Comparison of ENCODE assay signal across 28 cellular contexts in the genomic region with DNA sequence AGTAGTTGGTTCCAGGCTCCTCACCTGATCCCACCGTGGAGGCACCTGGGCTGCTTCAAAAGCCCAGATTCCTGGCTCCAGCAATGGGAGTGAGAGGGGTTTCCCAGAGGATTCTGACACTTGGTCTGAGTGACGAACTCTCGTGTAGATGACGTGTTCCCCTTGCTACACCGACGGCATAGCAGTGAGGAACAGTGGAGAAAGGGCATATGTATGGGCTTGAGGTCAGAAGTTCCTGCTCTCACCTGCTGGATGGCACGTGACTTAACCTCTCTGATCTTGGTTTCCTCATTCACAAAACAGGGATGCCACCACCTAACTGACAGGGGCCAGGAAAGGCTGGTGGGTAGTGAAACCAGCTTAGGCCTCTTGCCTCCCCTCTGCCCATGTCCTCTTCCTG. TPM values are rescaled to one million over a fixed set of nuclear protein-coding genes. Genes with fewer than 3 reads are reported as not detected.
DNase-seq lines count a peak whose midpoint lies in the region; ATAC-seq and TF ChIP-seq lines count a peak whose summit lies in the region.
"Had no signal": no experiment of that assay in that cellular context is flagged by ENCODE, and none has a peak within 500 bp of the region (broad histone marks: within the 10 kb centered on the region; RNA-seq: fewer than 3 reads in every experiment).

No MANE protein-coding gene starts in this region.

- no peak overlapping the region for H3K4me3 ChIP-seq in BLaER1 treated with 17β-estradiol and CSF1 and Interleukin-3, amounts not matched to agents 10 nM and 100 nM
- H3K4me3 ChIP-seq in left lung (no peak overlapping the region), WERI-Rb-1 (ENCODE audit: low read depth, low read length) (no peak overlapping the region)
- H3K4me3 ChIP-seq in CD4-positive, alpha-beta memory T cell (ENCODE audit: low read length in 2 of 2) = no peak overlapping the region
- H3K4me3 ChIP-seq: breast epithelium, prostate gland, sigmoid colon, uterus had no signal

- CTCF ChIA-PET in WTC11 (lab: Charles Lee) = no interaction called here
- CTCF ChIA-PET in CD4-positive, alpha-beta memory T cell (lab: Charles Lee; ENCODE audit: partially characterized antibody) = no interaction called here

- no peaks in the 10 kb centered on the region for H3K27me3 ChIP-seq in BLaER1 treated with 17β-estradiol and CSF1 and Interleukin-3, amounts not matched to agents 10 nM and 100 nM
- no peaks in the 10 kb centered on the region for H3K27me3 ChIP-seq in left lung
- H3K27me3 ChIP-seq in WERI-Rb-1 (ENCODE audit: insufficient read depth, low read depth, severe bottlenecking) = no peaks in the 10 kb centered on the region
- no peaks in the 10 kb centered on the region for H3K27me3 ChIP-seq in CD4-positive, alpha-beta memory T cell (ENCODE audit: insufficient read depth, low read length)
- H3K27me3 ChIP-seq: breast epithelium, sigmoid colon, uterus had no signal

- H3K36me3 ChIP-seq in BLaER1 treated with 17β-estradiol and CSF1 and Interleukin-3, amounts not matched to agents 10 nM and 100 nM = peaks cover 75 to 92% (median 88%) of the 10 kb centered on the region in 11 experiments
- peaks cover 0 to 88% of the 10 kb centered on the region in 2 donors for H3K36me3 ChIP-seq in left lung
- H3K36me3 ChIP-seq in WERI-Rb-1 = peaks cover 53% of the 10 kb centered on the region
- H3K36me3 ChIP-seq in CD4-positive, alpha-beta memory T cell (ENCODE audit: insufficient read depth, low read length) = peaks cover 41% of the 10 kb centered on the region
- H3K36me3 ChIP-seq: breast epithelium, uterus had no signal

- H3K4me1 ChIP-seq in BLaER1 treated with 17β-estradiol and CSF1 and Interleukin-3, amounts not matched to agents 10 nM and 100 nM = peaks cover 43 to 59% (median 56%) of the 10 kb centered on the region in 10 experiments
- H3K4me1 ChIP-seq in left lung = peaks cover 2 to 51% of the 10 kb centered on the region in 2 donors
- no peaks in the 10 kb centered on the region for H3K4me1 ChIP-seq in CD4-positive, alpha-beta memory T cell (ENCODE audit: insufficient read depth, low read length)
- H3K4me1 ChIP-seq: breast epithelium, prostate gland, uterus had no signal

- no peak for ATAC-seq in WTC11
- ATAC-seq in left lung = peak; percentile 27
- no peak for ATAC-seq in stimulated activated effector memory CD8-positive, alpha-beta T cell treated with anti-CD3 and anti-CD28 coated beads, Interleukin-12 subunit alpha, Interleukin-12 subunit beta, amount 100 ng/mL, for 72 hours
- no peak for ATAC-seq in HG02759 (IDR thresholded peaks at IDR 0.05; ENCODE audit: unreplicated experiment)
- ATAC-seq: HCT116 had no signal

- peaks cover 0 to 68% (median 26%) of the 10 kb centered on the region in 11 experiments; a peak in 12 of 22 replicates for H4K20me1 ChIP-seq in BLaER1 treated with 17β-estradiol and CSF1 and Interleukin-3, amounts not matched to agents 10 nM and 100 nM

- POLR2A ChIA-PET in WTC11 (lab: Charles Lee) = no interaction called here
- POLR2A ChIA-PET in CD4-positive, alpha-beta memory T cell (lab: Charles Lee; ENCODE audit: partially characterized antibody) = no interaction called here

- H3K36me3 Mint-ChIP-seq in WTC11 = peaks cover 47% of the 10 kb centered on the region
- peaks cover 50% of the 10 kb centered on the region for H3K36me3 Mint-ChIP-seq in stimulated activated effector memory CD8-positive, alpha-beta T cell treated with anti-CD3 and anti-CD28 coated beads, Interleukin-12 subunit alpha, Interleukin-12 subunit beta, amount 100 ng/mL, for 72 hours
- peaks cover 24 to 70% of the 10 kb centered on the region in 2 donors for H3K36me3 Mint-ChIP-seq in CD4-positive, alpha-beta memory T cell

- peaks cover 9% of the 10 kb centered on the region for H3K4me1 Mint-ChIP-seq in WTC11
- H3K4me1 Mint-ChIP-seq in stimulated activated effector memory CD8-positive, alpha-beta T cell treated with anti-CD3 and anti-CD28 coated beads, Interleukin-12 subunit alpha, Interleukin-12 subunit beta, amount 100 ng/mL, for 72 hours = peaks cover 26% of the 10 kb centered on the region
- H3K4me1 Mint-ChIP-seq in CD4-positive, alpha-beta memory T cell = peaks cover 6 to 18% (median 7%) of the 10 kb centered on the region in 4 donors

- DNase-seq in WTC11 (ENCODE audit: low spot score) = no peak
- DNase-seq in left lung = no peak
- DNase-seq in stimulated activated effector memory CD8-positive, alpha-beta T cell treated with anti-CD3 and anti-CD28 coated beads, Interleukin-12 subunit alpha, Interleukin-12 subunit beta, amount 100 ng/mL, for 72 hours (ENCODE audit: low spot score in 2 of 2) = no peak
- no peak for DNase-seq in WERI-Rb-1
- no peak for DNase-seq in CD4-positive, alpha-beta memory T cell
- DNase-seq in UCSD-AML1 (lab: John Stamatoyannopoulos, UW; ENCODE audit: unreplicated experiment) = no peak
- DNase-seq: activated CD4-positive, alpha-beta T cell treated with anti-CD3 and anti-CD28 coated beads, Interleukin-2, amount 10 ng/mL, durations not matched to agents 24 days and 14 days; activated effector memory CD4-positive, alpha-beta T cell treated with anti-CD3 and anti-CD28 coated beads, Interleukin-2, amount 50 U/mL, for 16 hours; activated T-cell treated with anti-CD3 and anti-CD28 coated beads, Interleukin-2, amount 50 U/mL, for 1 hour; effector CD4-positive, alpha-beta T cell; hypothalamus; left colon; mesendoderm; NCI-H1436 treated with DMSO at 0.1 percent for 48 hours; NCI-H226; NCI-H69; SHP77 treated with DMSO at 0.1 percent for 48 hours; sigmoid colon; stimulated activated CD4-positive, alpha-beta T cell treated with anti-CD3 and anti-CD28 coated beads, Interleukin-4, amount 100 ng/mL, for 4 hours; T-helper 9 cell; uterus had no signal

- no peaks in the 10 kb centered on the region for H3K9me3 ChIP-seq in BLaER1 treated with 17β-estradiol and CSF1 and Interleukin-3, amounts not matched to agents 10 nM and 100 nM (replicated peaks in 1 of 11)
- H3K9me3 ChIP-seq in left lung (no peaks in the 10 kb centered on the region), WERI-Rb-1 (ENCODE audit: severe bottlenecking) (no peaks in the 10 kb centered on the region)
- no peaks in the 10 kb centered on the region for H3K9me3 ChIP-seq in CD4-positive, alpha-beta memory T cell (ENCODE audit: control insufficient read depth in 1 of 2, low read length in 2 of 2)
- H3K9me3 ChIP-seq: breast epithelium, prostate gland, sigmoid colon, uterus had no signal

- H3K9me3 Mint-ChIP-seq in WTC11 = no peaks in the 10 kb centered on the region
- no peaks in the 10 kb centered on the region for H3K9me3 Mint-ChIP-seq in stimulated activated effector memory CD8-positive, alpha-beta T cell treated with anti-CD3 and anti-CD28 coated beads, Interleukin-12 subunit alpha, Interleukin-12 subunit beta, amount 100 ng/mL, for 72 hours
- H3K9me3 Mint-ChIP-seq in CD4-positive, alpha-beta memory T cell = no peaks in the 10 kb centered on the region
- H3K9me3 Mint-ChIP-seq: activated CD4-positive, alpha-beta T cell treated with anti-CD3 and anti-CD28 coated beads, Interleukin-2, amount 10 ng/mL, durations not matched to agents 24 days and 14 days had no signal

- H3K27me3 Mint-ChIP-seq in WTC11 (ENCODE audit: low read depth) = no peaks in the 10 kb centered on the region
- H3K27me3 Mint-ChIP-seq in CD4-positive, alpha-beta memory T cell = no peaks in the 10 kb centered on the region
- H3K27me3 Mint-ChIP-seq: activated CD4-positive, alpha-beta T cell treated with anti-CD3 and anti-CD28 coated beads, Interleukin-2, amount 10 ng/mL, durations not matched to agents 24 days and 14 days; activated naive CD8-positive, alpha-beta T cell had no signal

- peak overlapping the region; percentile 12; the same call in 1 of the 2 replicates for H3K27ac Mint-ChIP-seq in WTC11
- H3K27ac Mint-ChIP-seq in stimulated activated effector memory CD8-positive, alpha-beta T cell treated with anti-CD3 and anti-CD28 coated beads, Interleukin-12 subunit alpha, Interleukin-12 subunit beta, amount 100 ng/mL, for 72 hours = peak overlapping the region; percentile 68
- H3K27ac Mint-ChIP-seq in CD4-positive, alpha-beta memory T cell = peak overlapping the region in 1 of 7 donors; percentile 18
- H3K27ac Mint-ChIP-seq: activated CD4-positive, alpha-beta T cell treated with anti-CD3 and anti-CD28 coated beads, Interleukin-2, amount 10 ng/mL, durations not matched to agents 24 days and 14 days; activated naive CD8-positive, alpha-beta T cell had no signal

- peak overlapping the region in 6 of 11 experiments; percentile 8 to 98 (median 85); a peak in 2 of 22 replicates for H3K4me2 ChIP-seq in BLaER1 treated with 17β-estradiol and CSF1 and Interleukin-3, amounts not matched to agents 10 nM and 100 nM

- peak overlapping the region in 1 of 11 experiments; percentile 27; a peak in 1 of 22 replicates for H3K27ac ChIP-seq in BLaER1 treated with 17β-estradiol and CSF1 and Interleukin-3, amounts not matched to agents 10 nM and 100 nM
- H3K27ac ChIP-seq in left lung = peak overlapping the region; percentile 62 to 89
- no peak overlapping the region for H3K27ac ChIP-seq in WERI-Rb-1
- H3K27ac ChIP-seq in CD4-positive, alpha-beta memory T cell (ENCODE audit: low read depth, low read length) = no peak overlapping the region
- H3K27ac ChIP-seq: breast epithelium, epithelial cell of prostate, prostate gland, sigmoid colon, uterus had no signal

- H3K9ac ChIP-seq in BLaER1 treated with 17β-estradiol and CSF1 and Interleukin-3, amounts not matched to agents 10 nM and 100 nM = peak overlapping the region in 1 of 11 experiments; percentile 6; a peak in 1 of 22 replicates

- TF ChIP-seq CTCF in WTC11 (IDR thresholded peaks at IDR 0.05) = no peak
- no peak for TF ChIP-seq CTCF in left lung (IDR thresholded peaks at IDR 0.05)
- no peak for TF ChIP-seq CTCF in WERI-Rb-1 (IDR thresholded peaks at IDR 0.05; ENCODE audit: low read depth, low read length)

- no peak overlapping the region for H3K4me3 Mint-ChIP-seq in WTC11
- H3K4me3 Mint-ChIP-seq in stimulated activated effector memory CD8-positive, alpha-beta T cell treated with anti-CD3 and anti-CD28 coated beads, Interleukin-12 subunit alpha, Interleukin-12 subunit beta, amount 100 ng/mL, for 72 hours = no peak overlapping the region
- H3K4me3 Mint-ChIP-seq in CD4-positive, alpha-beta memory T cell = no peak overlapping the region
- H3K4me3 Mint-ChIP-seq: activated CD4-positive, alpha-beta T cell treated with anti-CD3 and anti-CD28 coated beads, Interleukin-2, amount 10 ng/mL, durations not matched to agents 24 days and 14 days; activated naive CD8-positive, alpha-beta T cell had no signal

- intact Hi-C loops in left lung (cut with DNase I) = no loop called here
- intact Hi-C loops in CD4-positive, alpha-beta memory T cell (cut with micrococcal nuclease) = no loop called here

TF ChIP-seq in WTC11, 78 proteins besides CTCF, POLR2A, EP300 and RAD21:
- TF ChIP-seq SMAD4 (CRISPR knock-in tag; IDR thresholded peaks at IDR 0.05) = no peak
- no peak for TF ChIP-seq RELA (CRISPR knock-in tag; IDR thresholded peaks at IDR 0.05; ENCODE audit: borderline replicate concordance)

RNA-seq across cellular contexts. Expression of a gene that starts 30.0 kb away (rescaled TPM):
- total RNA-seq in WTC11 (2021) = 16.9 to 17.1 TPM (median 17.1 TPM) in 3 replicates
- 10 to 100 TPM; 45.3 to 52.8 TPM for total RNA-seq in left lung
- 10 to 100 TPM; 44.7 to 45.7 TPM for total RNA-seq in CD4-positive, alpha-beta memory T cell
- polyA plus RNA-seq in CD4-positive, alpha-beta memory T cell = 10 to 100 TPM; 38.4 to 49.0 TPM

Comparison
In these comparisons a context has a peak if more than half of its experiments do, and no peak if none do; other contexts are left out.
1. H3K27ac ChIP-seq: peak in left lung (2 of 2); none in WERI-Rb-1 (single experiment) and CD4-positive, alpha-beta memory T cell (single experiment).